11 cellular contexts compared by ENCODE assay signal in genomic region chr3:27349832-27350231, GRCh38. TPM values are rescaled to one million over a fixed set of nuclear protein-coding genes. Genes with fewer than 3 reads are reported as not detected.
A peak's percentile ranks its signal among the peaks of the same experiment; 100 is the strongest.
DNase-seq lines count a peak whose midpoint lies in the region; ATAC-seq, FAIRE-seq and TF ChIP-seq lines count a peak whose summit lies in the region.
"Had no signal": no experiment of that assay in that cellular context is flagged by ENCODE, and none has a peak within 500 bp of the region (broad histone marks: within the 10 kb centered on the region; RNA-seq: fewer than 3 reads in every experiment).

No MANE protein-coding gene starts in this region.

- H3K36me3 ChIP-seq in CD8-positive, alpha-beta memory T cell (ENCODE audit: insufficient read depth, low read length) = no peaks in the 10 kb centered on the region
- H3K36me3 ChIP-seq in H7 (replicated peaks; ENCODE audit: control insufficient read depth, insufficient read depth, low read length) = no peaks in the 10 kb centered on the region

- H3K4me3 ChIP-seq in CD8-positive, alpha-beta memory T cell (ENCODE audit: low read length) = no peak overlapping the region
- no peak overlapping the region for H3K4me3 ChIP-seq in H7 (ENCODE audit: insufficient read depth, low read depth, low read length)

- ATAC-seq in GM21367 (IDR thresholded peaks at IDR 0.05; ENCODE audit: unreplicated experiment) (peak; percentile 88), HG03108 (IDR thresholded peaks at IDR 0.05; ENCODE audit: unreplicated experiment) (peak; percentile 62)

- CTCF ChIA-PET in CD8-positive, alpha-beta memory T cell (lab: Charles Lee) = interaction anchor here (1.8 kb wide), 1 partner anchor 282 kb away, joined by 3 read pairs; no protein-coding TSS in a partner anchor

- H3K27me3 Mint-ChIP-seq in CD8-positive, alpha-beta memory T cell = no peaks in the 10 kb centered on the region
- H3K27me3 Mint-ChIP-seq in T-helper 2 cell treated with Interferon-gamma antibody and Interleukin-4, amounts not matched to agents 5 μg/mL and 100 μg/mL, for 36 hours (ENCODE audit: low read depth) = no peaks in the 10 kb centered on the region
- H3K27me3 Mint-ChIP-seq in glutamatergic neuron (ENCODE audit: unreplicated experiment) = peaks cover 2% of the 10 kb centered on the region

- peak overlapping the region; percentile 18 to 76 (median 67) for H3K4me3 Mint-ChIP-seq in CD8-positive, alpha-beta memory T cell
- peak overlapping the region; percentile 27 for H3K4me3 Mint-ChIP-seq in T-helper 2 cell treated with Interferon-gamma antibody and Interleukin-4, amounts not matched to agents 5 μg/mL and 100 μg/mL, for 36 hours
- no peak overlapping the region for H3K4me3 Mint-ChIP-seq in glutamatergic neuron (ENCODE audit: unreplicated experiment)

- no peaks in the 10 kb centered on the region for H3K9me3 Mint-ChIP-seq in CD8-positive, alpha-beta memory T cell
- no peaks in the 10 kb centered on the region for H3K9me3 Mint-ChIP-seq in T-helper 2 cell treated with Interferon-gamma antibody and Interleukin-4, amounts not matched to agents 5 μg/mL and 100 μg/mL, for 36 hours
- no peaks in the 10 kb centered on the region for H3K9me3 Mint-ChIP-seq in glutamatergic neuron (ENCODE audit: unreplicated experiment)

- H3K4me1 Mint-ChIP-seq in CD8-positive, alpha-beta memory T cell = peaks cover 32 to 48% (median 34%) of the 10 kb centered on the region in 3 donors
- H3K4me1 Mint-ChIP-seq in T-helper 2 cell treated with Interferon-gamma antibody and Interleukin-4, amounts not matched to agents 5 μg/mL and 100 μg/mL, for 36 hours (ENCODE audit: low read depth) = peaks cover 34% of the 10 kb centered on the region
- no peaks in the 10 kb centered on the region for H3K4me1 Mint-ChIP-seq in glutamatergic neuron (ENCODE audit: low read depth, unreplicated experiment)

- no peaks in the 10 kb centered on the region for H3K4me1 ChIP-seq in CD8-positive, alpha-beta memory T cell (ENCODE audit: insufficient read depth, low read length)

- DNase-seq in CD8-positive, alpha-beta memory T cell = no peak
- DNase-seq in T-helper 2 cell treated with Interferon-gamma antibody and Interleukin-4, amounts not matched to agents 5 μg/mL and 100 μg/mL, for 36 hours (ENCODE audit: low spot score) = no peak
- DNase-seq in GM19239 (ENCODE audit: insufficient read length, low spot score) = no peak
- no peak for DNase-seq in glutamatergic neuron
- DNase-seq in H7 = no peak
- DNase-seq in activated naive CD4-positive, alpha-beta T cell treated with anti-CD3 and anti-CD28 coated beads, Interleukin-2, amount 50 U/mL, for 16 hours = no peak
- DNase-seq: activated CD8-positive, alpha-beta memory T cell treated with anti-CD3 and anti-CD28 coated beads for 24 hours; foreskin fibroblast; NCI-H1930 had no signal

- H3K9me3 ChIP-seq in CD8-positive, alpha-beta memory T cell (ENCODE audit: low read length) = no peaks in the 10 kb centered on the region

- H3K27ac ChIP-seq in CD8-positive, alpha-beta memory T cell (ENCODE audit: low read depth, low read length) = no peak overlapping the region

- no peaks in the 10 kb centered on the region for H3K27me3 ChIP-seq in CD8-positive, alpha-beta memory T cell (ENCODE audit: insufficient read depth, low read length, poor library complexity, severe bottlenecking)
- H3K27me3 ChIP-seq in H7 (ENCODE audit: control insufficient read depth, insufficient read depth, low read length) = no peaks in the 10 kb centered on the region

- FAIRE-seq in GM19239 (lab: Jason Lieb, UNC) = no peak

- H3K27ac Mint-ChIP-seq in CD8-positive, alpha-beta memory T cell = peak overlapping the region; percentile 5 to 84 (median 46)
- H3K27ac Mint-ChIP-seq in T-helper 2 cell treated with Interferon-gamma antibody and Interleukin-4, amounts not matched to agents 5 μg/mL and 100 μg/mL, for 36 hours = no peak overlapping the region
- no peak overlapping the region for H3K27ac Mint-ChIP-seq in glutamatergic neuron (ENCODE audit: unreplicated experiment)

- peaks cover 0 to 5% (median 0%) of the 10 kb centered on the region in 3 donors for H3K36me3 Mint-ChIP-seq in CD8-positive, alpha-beta memory T cell
- peaks cover 2% of the 10 kb centered on the region for H3K36me3 Mint-ChIP-seq in T-helper 2 cell treated with Interferon-gamma antibody and Interleukin-4, amounts not matched to agents 5 μg/mL and 100 μg/mL, for 36 hours (ENCODE audit: low read depth)
- H3K36me3 Mint-ChIP-seq in glutamatergic neuron (ENCODE audit: unreplicated experiment) = no peaks in the 10 kb centered on the region

- POLR2A ChIA-PET in CD8-positive, alpha-beta memory T cell (lab: Charles Lee) = no interaction called here

- no peak for TF ChIP-seq CTCF in glutamatergic neuron (IDR thresholded peaks at IDR 0.05; ENCODE audit: partially characterized antibody, unreplicated experiment)

RNA-seq across cellular contexts. Expression of gene NEK10, which starts 19.4 kb away (rescaled TPM):
- total RNA-seq in CD8-positive, alpha-beta memory T cell = under 1 TPM; 0.24 to 0.42 TPM
- 0.07 TPM for polyA plus RNA-seq in CD8-positive, alpha-beta memory T cell
- total RNA-seq in glutamatergic neuron (ENCODE audit: unreplicated experiment) = 1.5 TPM
- total RNA-seq in H7 (2014; rRNA removed; shearing (Covaris generic)) = 0.03 and 0.30 TPM in 2 replicates

Comparison
In these comparisons a context has a peak if more than half of its experiments do, and no peak if none do; other contexts are left out.
1. H3K27ac Mint-ChIP-seq: peak in CD8-positive, alpha-beta memory T cell (8 of 8); none in T-helper 2 cell treated with Interferon-gamma antibody and Interleukin-4, amounts not matched to agents 5 μg/mL and 100 μg/mL, for 36 hours (single experiment) and glutamatergic neuron (single experiment).